1 cellular context compared by ENCODE assay signal in the genomic region with DNA sequence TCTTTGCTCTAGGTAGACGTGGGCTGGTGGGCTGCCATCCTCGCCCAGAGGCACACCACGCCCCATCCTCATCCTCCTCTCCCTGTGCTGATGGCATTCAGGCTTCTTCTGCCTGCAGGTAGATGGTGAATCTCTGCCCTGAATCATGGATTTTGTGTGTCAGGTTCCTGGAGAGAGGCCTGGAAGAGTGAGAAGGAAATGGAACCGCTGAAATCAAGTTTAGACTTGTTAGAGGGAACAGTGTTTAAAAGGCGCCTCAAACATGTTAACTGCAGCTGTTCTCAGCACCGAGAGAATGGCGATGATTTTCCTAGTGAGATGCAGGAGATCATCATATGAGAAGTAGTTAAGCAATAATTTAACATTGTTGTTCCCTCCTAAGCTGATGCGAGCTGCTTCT.
TF ChIP-seq lines count a peak whose summit lies in the region.

No MANE protein-coding gene starts in this region.

TF ChIP-seq in H1, 55 proteins besides CTCF, POLR2A, EP300 and RAD21:
- TF ChIP-seq FOSL1 (IDR thresholded peaks at IDR 0.05; ENCODE audit: insufficient read depth, low read depth, low read length) = no peak
- TF ChIP-seq TBP (IDR thresholded peaks at IDR 0.05; ENCODE audit: low read depth, low read length) = no peak
- no peak for TF ChIP-seq SIRT6 (IDR thresholded peaks at IDR 0.05; ENCODE audit: low read length)
- TF ChIP-seq SP2 (IDR thresholded peaks at IDR 0.05; ENCODE audit: low read length) = no peak
- TF ChIP-seq HDAC2 (IDR thresholded peaks at IDR 0.05; ENCODE audit: borderline replicate concordance in 1 of 2, low read depth in 2 of 2, low read length in 2 of 2) = no peak
- TF ChIP-seq SP4 (IDR thresholded peaks at IDR 0.05; ENCODE audit: low read length) = no peak
- TF ChIP-seq BCL11A (IDR thresholded peaks at IDR 0.05; ENCODE audit: low read depth in 2 of 2, low read length in 2 of 2) = no peak
- no peak for TF ChIP-seq TCF12 (IDR thresholded peaks at IDR 0.05; ENCODE audit: low read depth, low read length)
- TF ChIP-seq ASH2L (IDR thresholded peaks at IDR 0.05; ENCODE audit: low read length) = no peak
- no peak for TF ChIP-seq SIN3A (conservative IDR thresholded peaks at IDR 0.05 in 1 of 2, IDR thresholded peaks at IDR 0.05 in 1 of 2; ENCODE audit: low read depth in 1 of 2, low read length in 2 of 2)
- no peak for TF ChIP-seq NANOG (IDR thresholded peaks at IDR 0.05; ENCODE audit: insufficient read depth, low read depth, low read length, poor library complexity, severe bottlenecking)
- TF ChIP-seq SAP30 (IDR thresholded peaks at IDR 0.05; ENCODE audit: insufficient read depth, insufficient replicate concordance, low read length) = no peak
- no peak for TF ChIP-seq RBBP5 (IDR thresholded peaks at IDR 0.05; ENCODE audit: borderline replicate concordance, low read depth, low read length)
- no peak for TF ChIP-seq GTF2F1 (IDR thresholded peaks at IDR 0.05; ENCODE audit: borderline replicate concordance, low read depth, low read length)
- TF ChIP-seq SP1 (IDR thresholded peaks at IDR 0.05; ENCODE audit: low read depth, low read length) = no peak
- TF ChIP-seq, protein P1, sequence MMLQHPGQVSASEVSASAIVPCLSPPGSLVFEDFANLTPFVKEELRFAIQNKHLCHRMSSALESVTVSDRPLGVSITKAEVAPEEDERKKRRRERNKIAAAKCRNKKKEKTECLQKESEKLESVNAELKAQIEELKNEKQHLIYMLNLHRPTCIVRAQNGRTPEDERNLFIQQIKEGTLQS (IDR thresholded peaks at IDR 0.05; ENCODE audit: insufficient read depth, low read depth, low read length) = no peak
- TF ChIP-seq CHD1 (IDR thresholded peaks at IDR 0.05; ENCODE audit: low read depth, low read length) = no peak
- TF ChIP-seq SUZ12 (IDR thresholded peaks at IDR 0.05; ENCODE audit: low read length) = no peak
- TF ChIP-seq, protein P2, sequence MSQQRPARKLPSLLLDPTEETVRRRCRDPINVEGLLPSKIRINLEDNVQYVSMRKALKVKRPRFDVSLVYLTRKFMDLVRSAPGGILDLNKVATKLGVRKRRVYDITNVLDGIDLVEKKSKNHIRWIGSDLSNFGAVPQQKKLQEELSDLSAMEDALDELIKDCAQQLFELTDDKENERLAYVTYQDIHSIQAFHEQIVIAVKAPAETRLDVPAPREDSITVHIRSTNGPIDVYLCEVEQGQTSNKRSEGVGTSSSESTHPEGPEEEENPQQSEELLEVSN (IDR thresholded peaks at IDR 0.05) = no peak
- no peak for TF ChIP-seq HDAC6 (IDR thresholded peaks at IDR 0.05; ENCODE audit: low read depth, low read length)
TF ChIP-seq in H1: peak in this region for 0.
